Comparison of ENCODE assay signal across 24 cellular contexts in the genomic region with DNA sequence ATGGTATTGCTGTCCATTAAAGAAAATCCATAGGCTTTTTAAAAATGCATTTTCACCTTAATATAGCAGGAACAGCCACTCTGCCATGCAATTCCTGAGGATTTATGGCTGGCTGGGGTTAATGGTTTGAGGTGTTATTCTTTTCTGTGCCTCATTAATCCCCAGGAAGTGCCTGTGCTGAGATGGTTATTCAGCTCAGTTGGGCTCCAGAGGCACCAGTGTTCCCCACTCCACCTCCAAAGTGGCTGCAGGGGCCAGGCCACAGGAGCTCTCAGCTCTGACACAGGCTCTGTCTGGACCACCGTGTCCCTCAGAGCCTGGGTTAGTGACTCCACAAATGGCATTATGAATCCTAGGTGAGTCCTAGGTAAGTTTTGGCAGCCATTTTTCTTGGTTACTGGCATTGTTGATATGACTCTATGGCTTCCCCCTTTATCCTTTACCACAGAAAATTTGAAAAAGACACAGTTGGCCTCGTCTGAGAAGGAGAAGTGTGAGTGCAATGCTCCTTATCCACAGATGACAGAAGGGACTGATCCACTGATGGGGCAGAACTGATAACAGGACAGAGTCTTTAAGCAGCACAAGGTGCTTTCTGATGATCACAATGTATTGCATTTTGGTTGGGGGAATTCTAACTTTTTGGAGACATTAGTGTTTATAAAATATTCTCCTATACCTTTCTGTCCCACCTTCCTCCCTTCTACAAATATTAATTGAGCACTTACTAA.
"Had no signal": no experiment of that assay in that cellular context is flagged by ENCODE, and none has a peak within 500 bp of the region (broad histone marks: within the 10 kb centered on the region; RNA-seq: fewer than 3 reads in every experiment).

No MANE protein-coding gene starts in this region.

- H3K27me3 ChIP-seq: colonic mucosa, esophagus muscularis mucosa, foreskin keratinocyte, gastroesophageal sphincter, heart left ventricle, hepatocyte, neural progenitor cell, transverse colon, vagina had no signal

- H3K4me1 ChIP-seq: colonic mucosa, esophagus muscularis mucosa, foreskin keratinocyte, gastroesophageal sphincter, neural progenitor cell, prostate gland, transverse colon, vagina had no signal

- H3K79me2 ChIP-seq: hepatocyte had no signal

- H3K9ac ChIP-seq: neural progenitor cell had no signal

- DNase-seq: colonic mucosa; effector CD8-positive, alpha-beta T cell; endodermal cell; foreskin keratinocyte; heart left ventricle; kidney; mucosa of descending colon; naive B cell; right cardiac atrium; stimulated activated CD4-positive, alpha-beta T cell treated with anti-CD3 and anti-CD28 coated beads, Interleukin-15, amount 100 ng/mL, for 24 hours; stimulated activated CD4-positive, alpha-beta T cell treated with anti-CD3 and anti-CD28 coated beads, Interleukin-2, amount 100 ng/mL, for 48 hours; stimulated activated naive B cell treated with anti-CD40 and anti-IgM and Interleukin-4, amounts not matched to agents 10 μg/mL and 1 μg/mL and 100 μg/mL, for 72 hours; transverse colon had no signal

- H3K27ac ChIP-seq: colonic mucosa, epithelial cell of prostate, esophagus muscularis mucosa, foreskin keratinocyte, gastroesophageal sphincter, heart left ventricle, hepatocyte, neural progenitor cell, prostate gland, skin epidermis, transverse colon, vagina had no signal

- H3K4me3 ChIP-seq: colonic mucosa, esophagus muscularis mucosa, gastroesophageal sphincter, heart left ventricle, hepatocyte, lung, mucosa of descending colon, neural progenitor cell, prostate gland, skin epidermis, transverse colon, vagina had no signal

- ATAC-seq: foreskin keratinocyte; gastroesophageal sphincter; heart left ventricle; left lobe of liver; mucosa of descending colon; natural killer cell treated with Interleukin-12 subunit alpha and Interleukin-12 subunit beta and Interleukin-15 and Interleukin-18, amount 100 ng/mL, for 72 hours; right cardiac atrium; stimulated activated naive B cell treated with anti-CD40 and anti-IgM and Interleukin-4, amounts not matched to agents 10 μg/mL and 1 μg/mL and 100 μg/mL, for 72 hours had no signal

- H3K9me3 ChIP-seq: colonic mucosa, mucosa of descending colon, prostate gland, transverse colon, vagina had no signal

- FAIRE-seq: kidney had no signal

- H3K4me2 ChIP-seq: hepatocyte, neural progenitor cell had no signal

- H3K36me3 ChIP-seq: colonic mucosa, esophagus muscularis mucosa, gastroesophageal sphincter, heart left ventricle, neural progenitor cell, prostate gland, transverse colon, vagina had no signal

- H2AFZ ChIP-seq: hepatocyte, neural progenitor cell had no signal
